In the genomic region with DNA sequence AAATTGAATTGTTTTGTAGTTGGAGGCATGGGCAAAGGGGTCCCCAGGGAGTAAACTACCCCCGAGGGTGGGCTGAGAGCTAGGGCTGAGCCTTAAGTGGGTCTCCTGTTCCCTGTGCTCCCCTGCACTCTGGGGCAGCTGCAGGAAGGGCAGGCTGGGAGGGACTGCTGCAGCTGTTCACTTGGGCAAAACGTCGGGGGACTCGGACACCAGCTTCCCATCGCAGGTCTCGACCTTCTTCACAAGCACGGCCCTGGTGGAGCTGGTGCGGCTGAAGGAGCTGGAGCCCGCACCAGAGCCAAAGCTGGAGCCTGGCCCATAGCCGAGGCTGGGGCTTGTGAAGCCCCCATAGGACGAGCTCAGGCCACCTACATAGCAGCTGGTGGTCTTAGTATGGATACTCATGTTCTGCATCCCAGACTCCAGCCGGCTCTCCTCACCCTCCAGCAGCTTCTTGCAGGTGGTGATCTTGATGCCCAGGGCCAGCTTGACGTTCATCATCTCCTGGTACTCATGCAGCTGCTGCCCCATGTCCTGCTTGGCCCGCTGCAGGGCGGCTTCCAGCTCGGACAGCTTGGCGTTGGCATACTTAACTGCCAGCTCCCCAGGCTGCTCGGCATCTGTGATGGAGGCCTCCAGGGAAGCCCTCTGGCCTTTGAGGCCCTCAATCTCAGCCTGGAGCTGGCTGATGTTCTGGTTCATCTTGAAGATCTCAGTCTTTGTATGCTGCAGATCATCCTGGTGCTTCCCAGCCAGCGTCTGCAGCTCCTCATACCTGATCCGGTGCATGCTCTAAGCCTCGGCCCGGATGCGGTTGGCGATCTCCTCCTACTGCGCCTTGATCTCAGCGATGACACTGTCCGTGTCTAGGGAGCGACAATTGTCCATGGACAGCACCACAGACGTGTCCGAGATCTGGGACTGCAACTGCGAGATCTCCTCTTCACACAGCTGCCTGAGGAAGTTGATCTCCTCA, we compare ENCODE assay signal across 28 cellular contexts.
"Had no signal": no experiment of that assay in that cellular context is flagged by ENCODE, and none has a peak within 500 bp of the region (broad histone marks: within the 10 kb centered on the region; RNA-seq: fewer than 3 reads in every experiment).

No MANE protein-coding gene starts in this region.

- H3K4me1 ChIP-seq: parathyroid adenoma, right atrium auricular region, right lobe of liver, stomach, testis, thyroid gland, transverse colon, upper lobe of left lung, vagina had no signal

- FAIRE-seq: islet of Langerhans had no signal

- H3K27me3 ChIP-seq: neutrophil, right atrium auricular region, right lobe of liver, stomach, testis, thyroid gland, transverse colon, upper lobe of left lung, vagina had no signal

- H3K9ac ChIP-seq: parathyroid adenoma had no signal

- H3K27ac ChIP-seq: neutrophil, parathyroid adenoma, right atrium auricular region, right lobe of liver, stomach, testis, thyroid gland, transverse colon, upper lobe of left lung, vagina had no signal

- ATAC-seq: left cardiac atrium; left lobe of liver; naive thymus-derived CD8-positive, alpha-beta T cell; right lobe of liver; stimulated activated naive B cell treated with anti-CD40 and anti-IgM and Interleukin-4, amounts not matched to agents 10 μg/mL and 1 μg/mL and 100 μg/mL, for 72 hours; stimulated activated naive CD8-positive, alpha-beta T cell treated with anti-CD3 and anti-CD28 coated beads, Interleukin-15, Interleukin-2, amounts not matched to agents 100 U/mL and 50 U/mL, for 24 hours had no signal

- H3K36me3 ChIP-seq: neutrophil, right atrium auricular region, right lobe of liver, stomach, thyroid gland, transverse colon, upper lobe of left lung, vagina had no signal

- H3K79me2 ChIP-seq: parathyroid adenoma had no signal

- H3K4me2 ChIP-seq: smooth muscle cell had no signal

- H3K9me3 ChIP-seq: neutrophil, right atrium auricular region, right lobe of liver, testis, thyroid gland, transverse colon, upper lobe of left lung, vagina had no signal

- H2AFZ ChIP-seq: parathyroid adenoma had no signal

- H3K4me3 ChIP-seq: lung, right atrium auricular region, right lobe of liver, smooth muscle cell, stomach, thyroid gland, transverse colon, upper lobe of left lung, vagina had no signal

- DNase-seq: head of caudate nucleus; hypothalamus; immature natural killer cell; kidney glomerular epithelial cell; left cardiac atrium; naive thymus-derived CD8-positive, alpha-beta T cell; occipital lobe; stimulated activated CD4-positive, alpha-beta T cell treated with anti-CD3 and anti-CD28 coated beads, Interleukin-12 subunit alpha, Interleukin-12 subunit beta, amount 100 ng/mL, for 4 hours; stimulated activated CD4-positive, alpha-beta T cell treated with anti-CD3 and anti-CD28 coated beads, Interleukin-15, amount 100 ng/mL, for 24 hours; stimulated activated CD4-positive, alpha-beta T cell treated with anti-CD3 and anti-CD28 coated beads, Interleukin-2, amount 100 ng/mL, for 24 hours; stimulated activated CD4-positive, alpha-beta T cell treated with anti-CD3 and anti-CD28 coated beads, Interleukin-4, amount 100 ng/mL, for 24 hours; stimulated activated CD8-positive, alpha-beta memory T cell treated with anti-CD3 and anti-CD28 coated beads, Interleukin-4, amount 100 ng/mL, for 48 hours; stimulated activated naive B cell treated with anti-CD40 and anti-IgM and Interleukin-4, amounts not matched to agents 10 μg/mL and 1 μg/mL and 100 μg/mL, for 72 hours; stimulated activated naive CD8-positive, alpha-beta T cell treated with anti-CD3 and anti-CD28 coated beads, Interleukin-15, Interleukin-2, amounts not matched to agents 100 U/mL and 50 U/mL, for 24 hours; stomach; testis; thyroid gland; transverse colon had no signal
